20 cellular contexts compared by ENCODE assay signal in the genomic region with DNA sequence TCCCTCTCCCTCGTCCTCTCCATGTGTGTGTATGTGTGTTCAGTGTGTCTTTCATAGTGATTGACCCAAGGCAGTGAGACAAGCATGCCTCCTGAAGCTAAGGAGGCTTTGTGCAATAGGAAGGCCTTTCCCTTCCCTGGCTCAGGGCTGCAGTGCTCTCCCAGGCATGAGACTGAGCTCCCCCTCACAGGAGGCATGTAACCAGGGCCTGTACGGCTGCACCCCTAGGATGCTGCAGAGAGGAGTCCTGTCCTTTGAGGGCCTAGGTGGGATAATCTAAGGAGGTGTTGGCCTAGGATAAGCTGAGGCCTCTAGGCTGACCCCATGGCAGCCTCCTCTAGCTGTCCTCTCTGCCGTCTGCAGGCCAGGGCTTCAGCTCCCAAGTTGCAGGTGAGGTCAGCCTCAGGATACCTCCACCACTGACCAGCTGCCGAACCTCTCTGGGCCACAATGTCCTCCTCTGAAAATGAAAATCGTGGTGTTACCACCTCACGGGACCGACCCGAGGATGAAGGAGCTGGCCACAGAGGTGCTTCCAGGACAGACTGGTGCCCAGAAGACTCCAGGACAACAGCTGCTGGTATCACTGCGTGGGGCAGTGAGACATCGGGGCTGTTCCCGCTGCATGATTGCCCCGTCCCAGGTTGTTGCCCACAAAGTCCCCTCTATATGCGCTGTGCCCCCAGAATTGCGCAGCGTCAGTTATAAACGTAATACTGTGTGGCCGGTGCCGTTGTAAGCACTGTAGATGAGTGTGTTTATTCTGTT.
A peak's percentile ranks its signal among the peaks of the same experiment; 100 is the strongest.
DNase-seq lines count a peak whose midpoint lies in the region; ATAC-seq and TF ChIP-seq lines count a peak whose summit lies in the region.
"Had no signal": no experiment of that assay in that cellular context is flagged by ENCODE, and none has a peak within 500 bp of the region (broad histone marks: within the 10 kb centered on the region; RNA-seq: fewer than 3 reads in every experiment).

No MANE protein-coding gene starts in this region.

- intact Hi-C loops in upper lobe of right lung (cut with DNase I) = loop anchor here (10.0 kb wide), 1 partner anchor 129 kb away; a partner anchor contains a TSS

- H3K4me3 ChIP-seq in SK-N-SH (ENCODE audit: low read depth in 2 of 2, low read length in 1 of 2) (no peak overlapping the region), GM23338 (peak overlapping the region; percentile 62; the same call in 1 of the 2 replicates), endodermal cell (ENCODE audit: low read length) (no peak overlapping the region), upper lobe of right lung (no peak overlapping the region)
- H3K4me3 ChIP-seq: GM12878, Peyer's patch had no signal

- no peak overlapping the region for H3K4me3 Mint-ChIP-seq in GM23338
- no peak overlapping the region for H3K4me3 Mint-ChIP-seq in endodermal cell

- H3K27me3 Mint-ChIP-seq in GM23338 (ENCODE audit: insufficient read depth, low read depth, poor library complexity) = peaks cover 28% of the 10 kb centered on the region
- peaks cover 27% of the 10 kb centered on the region for H3K27me3 Mint-ChIP-seq in endodermal cell (ENCODE audit: insufficient read depth)

- TF ChIP-seq RAD21 in SK-N-SH (IDR thresholded peaks at IDR 0.05; ENCODE audit: low read length) = no peak

- CTCF ChIA-PET in SK-N-SH (lab: Yijun Ruan, JAX) = interaction anchor here (1.7 to 1.8 kb wide), 2 partner anchors 137 to 140 kb away, joined by 4 to 6 read pairs; no protein-coding TSS in a partner anchor

- 59% methylated on average over 10 of the region's 18 CpGs for WGBS in SK-N-SH (ENCODE audit: low lambda C conversion rate)
- WGBS in endodermal cell (ENCODE audit: insufficient coverage in 1 of 2, insufficient read length in 1 of 2), 2 experiments = 90 to 93% methylated on average over 15 to 18 of the region's 18 CpGs

- H3K27ac ChIP-seq in SK-N-SH (ENCODE audit: low read depth in 2 of 2, low read length in 1 of 2) (no peak overlapping the region), GM23338 (ENCODE audit: low read depth) (no peak overlapping the region), endodermal cell (ENCODE audit: low read depth, low read length) (no peak overlapping the region), upper lobe of right lung (no peak overlapping the region)
- H3K27ac ChIP-seq: 22Rv1, HL-60, Peyer's patch had no signal

- H3F3A ChIP-seq in SK-N-SH (replicated peaks; ENCODE audit: insufficient read depth) (no peaks in the 10 kb centered on the region), GM23338 (replicated peaks; ENCODE audit: low read depth) (no peaks in the 10 kb centered on the region)

- H3K4me1 ChIP-seq in SK-N-SH (ENCODE audit: control insufficient read depth in 1 of 2, insufficient read depth in 2 of 2, low read depth in 1 of 2, low read length in 1 of 2) (no peaks in the 10 kb centered on the region; a peak in 1 of 4 replicates), GM23338 (ENCODE audit: insufficient read depth) (no peaks in the 10 kb centered on the region), endodermal cell (ENCODE audit: control insufficient read depth, insufficient read depth, low read length) (no peaks in the 10 kb centered on the region), upper lobe of right lung (no peaks in the 10 kb centered on the region)

- no peaks in the 10 kb centered on the region for H4K20me1 ChIP-seq in SK-N-SH (ENCODE audit: insufficient read depth)
- H4K20me1 ChIP-seq in GM23338 (replicated peaks; ENCODE audit: insufficient read depth) = no peaks in the 10 kb centered on the region

- peaks cover 10% of the 10 kb centered on the region; the same call in 2 of the 3 replicates for H3K9me3 Mint-ChIP-seq in GM23338
- H3K9me3 Mint-ChIP-seq in endodermal cell = peaks cover 22% of the 10 kb centered on the region

- H3K9me3 ChIP-seq in SK-N-SH = no peaks in the 10 kb centered on the region
- H3K9me3 ChIP-seq in endodermal cell (ENCODE audit: control insufficient read depth, low read length) = no peaks in the 10 kb centered on the region
- H3K9me3 ChIP-seq in upper lobe of right lung = no peaks in the 10 kb centered on the region
- H3K9me3 ChIP-seq: Peyer's patch had no signal

- no peak for TF ChIP-seq CTCF in SK-N-SH (IDR thresholded peaks at IDR 0.05)
- no peak for TF ChIP-seq CTCF in GM23338 (conservative IDR thresholded peaks at IDR 0.05; ENCODE audit: low read depth in 2 of 2)
- TF ChIP-seq CTCF in endodermal cell (conservative IDR thresholded peaks at IDR 0.05) = no peak
- no peak for TF ChIP-seq CTCF in upper lobe of right lung (IDR thresholded peaks at IDR 0.05)

- no peak for TF ChIP-seq EP300 in SK-N-SH (IDR thresholded peaks at IDR 0.05; ENCODE audit: borderline replicate concordance in 1 of 2, low read depth in 1 of 2, low read length in 1 of 2)

- H3K9me2 ChIP-seq in SK-N-SH (no peaks in the 10 kb centered on the region), GM23338 (ENCODE audit: insufficient read depth) (no peaks in the 10 kb centered on the region)

- no peak overlapping the region for H2AFZ ChIP-seq in SK-N-SH (ENCODE audit: low read depth)
- H2AFZ ChIP-seq in GM23338 = peak overlapping the region; percentile 93

- POLR2A ChIA-PET in SK-N-SH (lab: Yijun Ruan, JAX) = no interaction called here

- H3K36me3 ChIP-seq in SK-N-SH (replicated peaks in 1 of 2; ENCODE audit: control insufficient read depth in 1 of 2, insufficient read depth in 2 of 2, low read length in 1 of 2) (no peaks in the 10 kb centered on the region), GM23338 (ENCODE audit: insufficient read depth) (no peaks in the 10 kb centered on the region), endodermal cell (ENCODE audit: control insufficient read depth, insufficient read depth, low read length) (no peaks in the 10 kb centered on the region), upper lobe of right lung (no peaks in the 10 kb centered on the region)
- H3K36me3 ChIP-seq: Peyer's patch had no signal

- no peak overlapping the region for H3K4me2 ChIP-seq in SK-N-SH
- peak overlapping the region; percentile 90; the same call in 1 of the 2 replicates for H3K4me2 ChIP-seq in GM23338

- H3K9ac ChIP-seq in SK-N-SH (no peak overlapping the region), endodermal cell (ENCODE audit: extremely low read depth, low read length, poor library complexity, severe bottlenecking) (no peak overlapping the region)

- peak; percentile 4 for DNase-seq in SK-N-SH
- no peak for DNase-seq in GM23338 (ENCODE audit: low spot score)
- peak; percentile 39 for DNase-seq in endodermal cell
- peak; percentile 53 for DNase-seq in upper lobe of right lung
- no peak for DNase-seq in NCI-H446 (lab: John Stamatoyannopoulos, UW)
- no peak for DNase-seq in SW480 (ENCODE audit: low spot score)
- DNase-seq in NCI-H446 treated with DMSO at 0.1 percent for 48 hours (lab: John Stamatoyannopoulos, UW) = no peak
- DNase-seq: C1 segment of cervical spinal cord, DMS153, GOT3, NCI-H1048, NCI-H146, NCI-H2107, NCI-H345, Right ventricle myocardium superior had no signal

- no peaks in the 10 kb centered on the region for H3K79me2 ChIP-seq in SK-N-SH (ENCODE audit: insufficient read depth)
- no peaks in the 10 kb centered on the region for H3K79me2 ChIP-seq in GM23338 (replicated peaks; ENCODE audit: insufficient read depth)

- H3K36me3 Mint-ChIP-seq in GM23338 (ENCODE audit: low read depth) (no peaks in the 10 kb centered on the region), endodermal cell (ENCODE audit: low read depth) (no peaks in the 10 kb centered on the region)

- H3K27me3 ChIP-seq in SK-N-SH (ENCODE audit: insufficient read depth) (no peaks in the 10 kb centered on the region), GM23338 (ENCODE audit: insufficient read depth) (peaks cover 16% of the 10 kb centered on the region), endodermal cell (ENCODE audit: control insufficient read depth, insufficient read depth, low read length, poor library complexity, severe bottlenecking) (no peaks in the 10 kb centered on the region), upper lobe of right lung (peaks cover 27% of the 10 kb centered on the region)
- H3K27me3 ChIP-seq: Peyer's patch had no signal

- peaks cover 10% of the 10 kb centered on the region for H3K4me1 Mint-ChIP-seq in GM23338
- H3K4me1 Mint-ChIP-seq in endodermal cell = peaks cover 9% of the 10 kb centered on the region

- ATAC-seq in SK-N-SH treated with all-trans-retinoic acid at 6 μM for 48 hours (no peak), GM23338 (no peak), upper lobe of right lung (no peak)

- H3K27ac Mint-ChIP-seq in GM23338 = no peak overlapping the region
- no peak overlapping the region for H3K27ac Mint-ChIP-seq in endodermal cell

TF ChIP-seq in SK-N-SH, 30 proteins besides CTCF, POLR2A, EP300 and RAD21 (continues in another document):
- TF ChIP-seq TEAD4 (IDR thresholded peaks at IDR 0.05; ENCODE audit: borderline replicate concordance, insufficient read depth) (no peak), MXI1 (IDR thresholded peaks at IDR 0.05; ENCODE audit: low read depth, low read length) (no peak)

TF ChIP-seq in SK-N-SH treated with all-trans-retinoic acid at 6 μM for 48 hours, 23 proteins besides CTCF, POLR2A, EP300 and RAD21 (continues in another document):
- TF ChIP-seq ESRRG (CRISPR knock-in tag; IDR thresholded peaks at IDR 0.05) = no peak
- TF ChIP-seq ARNTL (CRISPR knock-in tag; IDR thresholded peaks at IDR 0.05; ENCODE audit: borderline replicate concordance, low read depth) = no peak
- TF ChIP-seq TCF4 (CRISPR knock-in tag; IDR thresholded peaks at IDR 0.05; ENCODE audit: borderline replicate concordance) = no peak

TF ChIP-seq in GM23338, 12 proteins besides CTCF, POLR2A, EP300 and RAD21 (continues in another document):
- no peak for TF ChIP-seq POLR2AphosphoS5 (IDR thresholded peaks at IDR 0.05; ENCODE audit: low read depth)

Comparison
In these comparisons a context has a peak if more than half of its experiments do, and no peak if none do; other contexts are left out.
1. DNase-seq: peak in SK-N-SH (single experiment), endodermal cell (single experiment) and upper lobe of right lung (single experiment); none in GM23338 (single experiment), NCI-H446 (0 of 2), SW480 (single experiment) and NCI-H446 treated with DMSO at 0.1 percent for 48 hours (single experiment).